ENCODE assay signal across 27 cellular contexts in genomic region chr16:80375513-80375912, GRCh38.
"Had no signal": no experiment of that assay in that cellular context is flagged by ENCODE, and none has a peak within 500 bp of the region (broad histone marks: within the 10 kb centered on the region; RNA-seq: fewer than 3 reads in every experiment).

No MANE protein-coding gene starts in this region.

- H3K36me3 ChIP-seq: colonic mucosa, esophagus muscularis mucosa, esophagus squamous epithelium, gastrocnemius medialis, gastroesophageal sphincter, heart left ventricle, heart right ventricle had no signal

- H3K27me3 ChIP-seq: colonic mucosa, esophagus muscularis mucosa, esophagus squamous epithelium, foreskin keratinocyte, gastrocnemius medialis, gastroesophageal sphincter, heart left ventricle had no signal

- H3K4me3 ChIP-seq: colonic mucosa, coronary artery, dorsolateral prefrontal cortex, esophagus muscularis mucosa, esophagus squamous epithelium, gastrocnemius medialis, gastroesophageal sphincter, heart left ventricle, heart right ventricle had no signal

- ATAC-seq: effector memory CD8-positive, alpha-beta T cell; esophagus mucosa; foreskin keratinocyte; gastrocnemius medialis; gastroesophageal sphincter; heart left ventricle; heart right ventricle had no signal

- H3K27ac ChIP-seq: colonic mucosa, coronary artery, dorsolateral prefrontal cortex, epithelial cell of prostate, esophagus muscularis mucosa, esophagus squamous epithelium, foreskin keratinocyte, gastrocnemius medialis, gastroesophageal sphincter, heart left ventricle, heart right ventricle had no signal

- FAIRE-seq: colon, endometrium, endothelial cell of umbilical vein, frontal cortex had no signal

- H3K4me1 ChIP-seq: colonic mucosa, esophagus muscularis mucosa, esophagus squamous epithelium, foreskin keratinocyte, gastrocnemius medialis, gastroesophageal sphincter, heart left ventricle, heart right ventricle had no signal

- H3K9me3 ChIP-seq: colonic mucosa, esophagus muscularis mucosa, esophagus squamous epithelium, gastrocnemius medialis had no signal

- DNase-seq: colonic mucosa; cortex of kidney; dermis blood vessel endothelial cell; dorsolateral prefrontal cortex; effector CD4-positive, alpha-beta T cell; effector CD8-positive, alpha-beta T cell; effector memory CD4-positive, alpha-beta T cell; effector memory CD8-positive, alpha-beta T cell; endodermal cell; erythroblast; esophagus squamous epithelium; foreskin keratinocyte; foreskin melanocyte; gastrocnemius medialis; glutamatergic neuron; head of caudate nucleus; heart left ventricle; heart right ventricle had no signal
